Comparison of ENCODE assay signal across 12 cellular contexts in genomic region chr2:27855476-27855875, GRCh38. TPM values are rescaled to one million over a fixed set of nuclear protein-coding genes. Genes with fewer than 3 reads are reported as not detected.
DNase-seq lines count a peak whose midpoint lies in the region; ATAC-seq and TF ChIP-seq lines count a peak whose summit lies in the region.
"Had no signal": no experiment of that assay in that cellular context is flagged by ENCODE, and none has a peak within 500 bp of the region (broad histone marks: within the 10 kb centered on the region; RNA-seq: fewer than 3 reads in every experiment).

No MANE protein-coding gene starts in this region.

- DNase-seq in AG10803 (ENCODE audit: low read depth) (peak; percentile 60), HCT116 (ENCODE audit: low read depth, low spot score) (no peak), astrocyte of the spinal cord (ENCODE audit: low read depth, low spot score) (peak; percentile 67), kidney glomerular epithelial cell (lab: John Stamatoyannopoulos, UW) (peak; percentile 82), H4 (ENCODE audit: low spot score) (no peak), NCI-H1092 treated with DMSO at 0.1 percent for 48 hours (lab: John Stamatoyannopoulos, UW) (no peak), heart left ventricle (no peak)
- DNase-seq: central memory CD4-positive, alpha-beta T cell; stimulated activated naive CD8-positive, alpha-beta T cell treated with anti-CD3 and anti-CD28 coated beads, Interleukin-15, amount 100 ng/mL, for 72 hours had no signal

- ATAC-seq in HCT116 (no peak), heart left ventricle (no peak), HG02840 (IDR thresholded peaks at IDR 0.05; ENCODE audit: low FRiP score, unreplicated experiment) (no peak)
- ATAC-seq: gastroesophageal sphincter; stimulated activated naive CD8-positive, alpha-beta T cell treated with anti-CD3 and anti-CD28 coated beads, Interleukin-15, amount 100 ng/mL, for 72 hours had no signal

- intact Hi-C loops in HCT116 (cut with micrococcal nuclease) (no loop called here), heart left ventricle (cut with DNase I) (no loop called here)

- H2AFZ ChIP-seq in HCT116 (ENCODE audit: low read depth, low read length, poor library complexity, severe bottlenecking): peak overlapping the region; percentile 17
- H2AFZ ChIP-seq: parathyroid adenoma had no signal

- BruUV-seq in HCT116 (replicated peaks; lab: Mats Ljungman, UMichigan): no TSS peak

- no peak overlapping the region for H3K4me2 ChIP-seq in HCT116 (ENCODE audit: low read length)

- in situ Hi-C loops in astrocyte of the spinal cord (cut with HindIII; ENCODE audit: low sequenced_read_pairs): no loop called here

- H3K27ac ChIP-seq in HCT116 (ENCODE audit: low read depth, low read length) (no peak overlapping the region), heart left ventricle (no peak overlapping the region)
- H3K27ac ChIP-seq: gastroesophageal sphincter, parathyroid adenoma had no signal

- peaks cover 0 to 3% of the 10 kb centered on the region in 2 experiments; a peak in 1 of 4 replicates for H3K4me1 ChIP-seq in HCT116 (ENCODE audit: control insufficient read depth in 1 of 2, insufficient read depth in 2 of 2, low read length in 2 of 2)
- H3K4me1 ChIP-seq in heart left ventricle: peaks cover 0 to 4% (median 0%) of the 10 kb centered on the region in 12 donors

- H3K79me2 ChIP-seq in HCT116 (ENCODE audit: insufficient read depth, low read length): no peaks in the 10 kb centered on the region
- H3K79me2 ChIP-seq: parathyroid adenoma had no signal

- no peaks in the 10 kb centered on the region for H4K20me1 ChIP-seq in HCT116 (ENCODE audit: insufficient read depth)

- no peaks in the 10 kb centered on the region for H3K9me2 ChIP-seq in HCT116 (ENCODE audit: insufficient read depth)

- CTCF ChIA-PET in HCT116 (lab: Charles Lee): no interaction called here

- TF ChIP-seq RAD21 in HCT116 (IDR thresholded peaks at IDR 0.05; ENCODE audit: low read depth): no peak

- H3K27me3 ChIP-seq in HCT116 (ENCODE audit: insufficient read depth, low read length) (no peaks in the 10 kb centered on the region), heart left ventricle (no peaks in the 10 kb centered on the region)
- H3K27me3 ChIP-seq: gastroesophageal sphincter had no signal

- no peak overlapping the region for H3K4me3 ChIP-seq in AG10803 (ENCODE audit: low read length)
- no peak overlapping the region for H3K4me3 ChIP-seq in HCT116 (replicated peaks in 1 of 2; ENCODE audit: low read depth in 1 of 2, low read length in 2 of 2)
- H3K4me3 ChIP-seq in astrocyte of the spinal cord (ENCODE audit: low read depth, low read length): no peak overlapping the region
- no peak overlapping the region for H3K4me3 ChIP-seq in heart left ventricle
- H3K4me3 ChIP-seq: gastroesophageal sphincter had no signal

- TF ChIP-seq CTCF in AG10803 (conservative IDR thresholded peaks at IDR 0.05; ENCODE audit: low read length) (no peak), HCT116 (IDR thresholded peaks at IDR 0.05 in 2 of 3, conservative IDR thresholded peaks at IDR 0.05 in 1 of 3; ENCODE audit: borderline replicate concordance in 1 of 3, insufficient read depth in 1 of 3, low read depth in 2 of 3, low read length in 2 of 3) (no peak), astrocyte of the spinal cord (IDR thresholded peaks at IDR 0.05; ENCODE audit: low read depth, low read length) (no peak), heart left ventricle (IDR thresholded peaks at IDR 0.05) (no peak)

- no peaks in the 10 kb centered on the region for H3K36me3 ChIP-seq in HCT116 (ENCODE audit: control insufficient read depth in 1 of 2, insufficient read depth in 2 of 2, low read length in 2 of 2)
- H3K36me3 ChIP-seq in heart left ventricle: no peaks in the 10 kb centered on the region
- H3K36me3 ChIP-seq: gastroesophageal sphincter had no signal

- TF ChIP-seq POLR2A in HCT116 (IDR thresholded peaks at IDR 0.05; ENCODE audit: borderline replicate concordance, extremely low read depth, insufficient read depth, insufficient read length): no peak
- no peak for TF ChIP-seq POLR2A in heart left ventricle (IDR thresholded peaks at IDR 0.05)

- RAD21 ChIA-PET in HCT116 (lab: Charles Lee; ENCODE audit: low non-redundant PET in 1 of 2, low total read pairs in 2 of 2, uncharacterized antibody in 2 of 2, unreplicated experiment in 2 of 2): no interaction called here

- H3K9me3 ChIP-seq in HCT116 (ENCODE audit: control insufficient read depth in 1 of 2, insufficient read depth in 1 of 2, low read depth in 1 of 2, low read length in 2 of 2) (0 out of 4 replicates have a peak, but pooled peaks cover 0 to 5% of the 10 kb centered on the region in 2 experiments), heart left ventricle (peaks cover 0 to 12% (median 0%) of the 10 kb centered on the region in 12 donors)

- POLR2A ChIA-PET in HCT116 (lab: Charles Lee): no interaction called here

- H3K9ac ChIP-seq in HCT116 (ENCODE audit: low read length): no peak overlapping the region
- H3K9ac ChIP-seq: parathyroid adenoma had no signal

TF ChIP-seq in HCT116, 20 proteins besides CTCF, POLR2A, EP300 and RAD21:
- TF ChIP-seq FOSL1 (IDR thresholded peaks at IDR 0.05; ENCODE audit: low read depth): 0 out of 2 replicates have a peak, but pooled peaks have one; percentile 10
- TF ChIP-seq, protein P1, sequence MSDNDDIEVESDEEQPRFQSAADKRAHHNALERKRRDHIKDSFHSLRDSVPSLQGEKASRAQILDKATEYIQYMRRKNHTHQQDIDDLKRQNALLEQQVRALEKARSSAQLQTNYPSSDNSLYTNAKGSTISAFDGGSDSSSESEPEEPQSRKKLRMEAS (IDR thresholded peaks at IDR 0.05): no peak

RNA-seq across cellular contexts. Expression of gene RBKS, which starts 34.7 kb away (rescaled TPM):
- total RNA-seq in HCT116 (2021; ENCODE audit: unreplicated experiment): 2.4 TPM
- polyA plus RNA-seq in HCT116 (2012): 1.7 and 2.4 TPM in 2 replicates
- total RNA-seq in H4 (2014; rRNA removed; shearing (Covaris generic)): 0.23 and 3.6 TPM in 2 replicates
- 1 to 10 TPM; 2.0 to 6.0 (median 4.1) TPM for total RNA-seq in heart left ventricle
- polyA plus RNA-seq in heart left ventricle: 1 to 10 TPM; 1.3 to 4.0 TPM

RNA-seq across cellular contexts. Expression of gene BABAM2, which starts 35.1 kb away (rescaled TPM):
- 23.8 TPM for total RNA-seq in HCT116 (2021; ENCODE audit: unreplicated experiment)
- 11.9 and 16.2 TPM in 2 replicates for polyA plus RNA-seq in HCT116 (2012)
- total RNA-seq in H4 (2014; rRNA removed; shearing (Covaris generic)): 11.7 and 20.7 TPM in 2 replicates
- total RNA-seq in heart left ventricle: 10 to 100 TPM; 55.1 to 75.1 (median 64.4) TPM
- polyA plus RNA-seq in heart left ventricle: 10 to 100 TPM; 22.2 to 46.2 TPM

Comparison
In these comparisons a context has a peak if more than half of its experiments do, and no peak if none do; other contexts are left out.
1. DNase-seq: peak in AG10803 (single experiment), astrocyte of the spinal cord (single experiment) and kidney glomerular epithelial cell (single experiment); none in HCT116 (single experiment), H4 (single experiment), NCI-H1092 treated with DMSO at 0.1 percent for 48 hours (single experiment) and heart left ventricle (0 of 5).